10 cellular contexts compared by ENCODE assay signal in genomic region chr1:94734963-94735899, GRCh38.
A peak's percentile ranks its signal among the peaks of the same experiment; 100 is the strongest.
DNase-seq lines count a peak whose midpoint lies in the region; ATAC-seq and TF ChIP-seq lines count a peak whose summit lies in the region.
"Had no signal": no experiment of that assay in that cellular context is flagged by ENCODE, and none has a peak within 500 bp of the region (broad histone marks: within the 10 kb centered on the region; RNA-seq: fewer than 3 reads in every experiment).

No MANE protein-coding gene starts in this region.

- no CpG with 5 or more reads among the region's 20 CpGs for WGBS in neuronal stem cell (ENCODE audit: extremely low coverage in 2 of 2, insufficient read length in 2 of 2, insufficient replicate concordance in 1 of 2), 2 donors

- no peaks in the 10 kb centered on the region for H3K9me2 ChIP-seq in MM.1S (replicated peaks; ENCODE audit: insufficient read depth, low read length)

- no peaks in the 10 kb centered on the region for H3K36me3 ChIP-seq in neuronal stem cell (replicated peaks in 1 of 2; ENCODE audit: control insufficient read depth in 2 of 2, insufficient read depth in 2 of 2, low read length in 2 of 2)
- H3K36me3 ChIP-seq in MM.1S (replicated peaks; ENCODE audit: insufficient read depth, low read length): no peaks in the 10 kb centered on the region

- H3K9ac ChIP-seq in neuronal stem cell (ENCODE audit: low read depth, low read length, poor library complexity): no peak overlapping the region
- H3K9ac ChIP-seq in MM.1S (ENCODE audit: low read length): no peak overlapping the region

- H3K4ac ChIP-seq in neuronal stem cell (ENCODE audit: low read length): no peak overlapping the region

- no peaks in the 10 kb centered on the region for H4K20me1 ChIP-seq in MM.1S (ENCODE audit: insufficient read depth, low read length)

- H4K91ac ChIP-seq in neuronal stem cell (ENCODE audit: low read depth, low read length, poor library complexity): no peak overlapping the region

- H3K14ac ChIP-seq in neuronal stem cell (ENCODE audit: low read length): no peak overlapping the region

- H2AFZ ChIP-seq in neuronal stem cell (ENCODE audit: low read length) (peak overlapping the region; percentile 81), MM.1S (ENCODE audit: low read length) (no peak overlapping the region)

- TF ChIP-seq CTCF in epithelial cell of esophagus (IDR thresholded peaks at IDR 0.05; ENCODE audit: insufficient read depth, low read depth, low read length, missing control alignments): no peak
- TF ChIP-seq CTCF in GM13976 (IDR thresholded peaks at IDR 0.05; ENCODE audit: borderline replicate concordance, control extremely low read depth, extremely low read depth, insufficient read depth, missing control alignments): no peak
- no peak for TF ChIP-seq CTCF in MM.1S (IDR thresholded peaks at IDR 0.05; ENCODE audit: low read length)

- H2AK5ac ChIP-seq in neuronal stem cell (ENCODE audit: low read depth, low read length): no peak overlapping the region

- no peak overlapping the region for H2BK12ac ChIP-seq in neuronal stem cell (ENCODE audit: low read length)

- DNase-seq in CD1c-positive myeloid dendritic cell (ENCODE audit: extremely low spot score): peak; percentile 78
- peak; percentile 99 for DNase-seq in NCI-H226
- DNase-seq in epithelial cell of esophagus (ENCODE audit: low read depth): peak; percentile 82
- no peak for DNase-seq in neuronal stem cell (ENCODE audit: low spot score)
- no peak for DNase-seq in GM13976 (ENCODE audit: low spot score)
- no peak for DNase-seq in DMS79 (lab: John Stamatoyannopoulos, UW)
- no peak for DNase-seq in MM.1S
- DNase-seq: activated T-cell treated with anti-CD3 and anti-CD28 coated beads, Interleukin-2, amount 50 U/mL, for 24 hours; NCI-H1048 had no signal

- in situ Hi-C loops in GM13976 (cut with MboI; ENCODE audit: low sequenced_read_pairs, unreplicated experiment): no loop called here

- no peaks in the 10 kb centered on the region for H3K79me1 ChIP-seq in neuronal stem cell (ENCODE audit: low read depth, low read length)

- no peak overlapping the region for H4K8ac ChIP-seq in neuronal stem cell (ENCODE audit: low read depth, low read length)

- no peaks in the 10 kb centered on the region for H3K9me3 ChIP-seq in neuronal stem cell (replicated peaks in 1 of 2; ENCODE audit: control insufficient read depth in 2 of 2, insufficient read depth in 1 of 2, low read depth in 1 of 2, low read length in 2 of 2)
- no peaks in the 10 kb centered on the region for H3K9me3 ChIP-seq in MM.1S (replicated peaks; ENCODE audit: insufficient read depth, low read length)

- H2BK120ac ChIP-seq in neuronal stem cell (ENCODE audit: low read depth, low read length): no peak overlapping the region

- H3K79me2 ChIP-seq in MM.1S (ENCODE audit: low read length): no peaks in the 10 kb centered on the region

- no peak overlapping the region for H2BK15ac ChIP-seq in neuronal stem cell (ENCODE audit: low read length)

- H3K4me3 ChIP-seq in epithelial cell of esophagus (ENCODE audit: low read length) (no peak overlapping the region), neuronal stem cell (ENCODE audit: low read length in 2 of 2) (no peak overlapping the region), MM.1S (ENCODE audit: low read length) (no peak overlapping the region)

- no peak for ATAC-seq in GM21723 (IDR thresholded peaks at IDR 0.05; ENCODE audit: unreplicated experiment)

- H3F3A ChIP-seq in MM.1S (ENCODE audit: insufficient read depth, low read length): no peaks in the 10 kb centered on the region

- H2BK5ac ChIP-seq in neuronal stem cell (ENCODE audit: low read length): no peak overlapping the region

- H3K23ac ChIP-seq in neuronal stem cell (ENCODE audit: low read depth, low read length, poor library complexity): no peak overlapping the region

- H3K4me2 ChIP-seq in neuronal stem cell (ENCODE audit: insufficient read depth, low read length, poor library complexity, severe bottlenecking) (no peak overlapping the region), MM.1S (ENCODE audit: low read depth, low read length) (no peak overlapping the region)

- H3K27me3 ChIP-seq in neuronal stem cell (ENCODE audit: control insufficient read depth in 3 of 3, insufficient read depth in 3 of 3, low read depth in 1 of 3, low read length in 3 of 3): no peaks in the 10 kb centered on the region
- H3K27me3 ChIP-seq in MM.1S (replicated peaks; ENCODE audit: insufficient read depth, low read length): no peaks in the 10 kb centered on the region

- peaks cover 2 to 5% of the 10 kb centered on the region in 2 donors for H3K4me1 ChIP-seq in neuronal stem cell (ENCODE audit: control insufficient read depth in 2 of 2, insufficient read depth in 1 of 2, low read depth in 1 of 2, low read length in 2 of 2)
- no peaks in the 10 kb centered on the region for H3K4me1 ChIP-seq in MM.1S (ENCODE audit: low read length)

- H3K27ac ChIP-seq in neuronal stem cell (replicated peaks; ENCODE audit: low read length): no peak overlapping the region
- H3K27ac ChIP-seq in MM.1S (ENCODE audit: low read length): no peak overlapping the region

- no peak overlapping the region for H3K18ac ChIP-seq in neuronal stem cell (ENCODE audit: low read length)

Comparison
In these comparisons a context has a peak if more than half of its experiments do, and no peak if none do; other contexts are left out.
1. DNase-seq: peak in CD1c-positive myeloid dendritic cell (single experiment), NCI-H226 (single experiment) and epithelial cell of esophagus (single experiment); none in neuronal stem cell (single experiment), GM13976 (single experiment), DMS79 (single experiment) and MM.1S (single experiment).